Comparison of ENCODE assay signal across 22 cellular contexts in genomic region chr3:170204509-170204908, GRCh38.
"Had no signal": no experiment of that assay in that cellular context is flagged by ENCODE, and none has a peak within 500 bp of the region (broad histone marks: within the 10 kb centered on the region; RNA-seq: fewer than 3 reads in every experiment).

No MANE protein-coding gene starts in this region.

- H3K4me3 Mint-ChIP-seq: activated CD4-positive, alpha-beta memory T cell treated with anti-CD3 and anti-CD28 coated beads, Interleukin-2, amount 10 ng/mL, durations not matched to agents 7 days and 5 days; activated CD4-positive, alpha-beta T cell treated with anti-CD3 and anti-CD28 coated beads, Interleukin-2, amount 10 ng/mL, durations not matched to agents 7 days and 5 days; activated naive CD4-positive, alpha-beta T cell treated with anti-CD3 and anti-CD28 coated beads, Interleukin-2, amount 10 ng/mL, durations not matched to agents 7 days and 5 days; activated naive CD8-positive, alpha-beta T cell treated with anti-CD3 and anti-CD28 coated beads, Interleukin-2, amount 10 ng/mL, durations not matched to agents 7 days and 5 days; activated T-cell treated with anti-CD3 and anti-CD28 coated beads, Interleukin-2, amount 50 U/mL, for 24 hours; brain; WTC11 had no signal

- DNase-seq: activated CD4-positive, alpha-beta memory T cell treated with anti-CD3 and anti-CD28 coated beads, Interleukin-2, amount 10 ng/mL, durations not matched to agents 7 days and 5 days; activated CD4-positive, alpha-beta T cell treated with anti-CD3 and anti-CD28 coated beads for 1 hour; activated CD4-positive, alpha-beta T cell treated with anti-CD3 and anti-CD28 coated beads for 4 hours; activated CD4-positive, alpha-beta T cell treated with anti-CD3 and anti-CD28 coated beads, Interleukin-2, amount 10 ng/mL, durations not matched to agents 7 days and 5 days; activated CD4-positive, alpha-beta T cell treated with anti-CD3 and anti-CD28 coated beads, Interleukin-2, amount 50 U/mL, for 4 hours; activated CD8-positive, alpha-beta memory T cell treated with anti-CD3 and anti-CD28 coated beads, Interleukin-2, amount 50 U/mL, for 48 hours; activated gamma-delta T cell; activated naive CD4-positive, alpha-beta T cell; activated naive CD4-positive, alpha-beta T cell treated with anti-CD3 and anti-CD28 coated beads, Interleukin-2, amount 10 ng/mL, durations not matched to agents 7 days and 5 days; activated naive CD8-positive, alpha-beta T cell treated with anti-CD3 and anti-CD28 coated beads, Interleukin-2, amount 10 ng/mL, durations not matched to agents 7 days and 5 days; activated T-cell treated with anti-CD3 and anti-CD28 coated beads for 4 hours; activated T-cell treated with anti-CD3 and anti-CD28 coated beads, Interleukin-2, amount 50 U/mL, for 24 hours; activated T-cell treated with anti-CD3 and anti-CD28 coated beads, Interleukin-2, amount 50 U/mL, for 72 hours; central memory CD4-positive, alpha-beta T cell; cerebellar nuclear complex; colonic mucosa; effector CD8-positive, alpha-beta T cell; head of caudate nucleus; T-helper 2 cell had no signal

- H3K27ac Mint-ChIP-seq: activated CD4-positive, alpha-beta memory T cell treated with anti-CD3 and anti-CD28 coated beads, Interleukin-2, amount 10 ng/mL, durations not matched to agents 7 days and 5 days; activated CD4-positive, alpha-beta T cell treated with anti-CD3 and anti-CD28 coated beads, Interleukin-2, amount 10 ng/mL, durations not matched to agents 7 days and 5 days; activated naive CD4-positive, alpha-beta T cell treated with anti-CD3 and anti-CD28 coated beads, Interleukin-2, amount 10 ng/mL, durations not matched to agents 7 days and 5 days; activated naive CD4-positive, alpha-beta T cell treated with anti-CD3 and anti-CD28 coated beads, Interleukin-2, amount 50 U/mL, for 72 hours; activated naive CD8-positive, alpha-beta T cell treated with anti-CD3 and anti-CD28 coated beads, Interleukin-2, amount 10 ng/mL, durations not matched to agents 7 days and 5 days; activated T-cell treated with anti-CD3 and anti-CD28 coated beads, Interleukin-2, amount 50 U/mL, for 24 hours; activated T-cell treated with anti-CD3 and anti-CD28 coated beads, Interleukin-2, amount 50 U/mL, for 72 hours; WTC11 had no signal

- H3K36me3 Mint-ChIP-seq: activated naive CD4-positive, alpha-beta T cell treated with anti-CD3 and anti-CD28 coated beads, Interleukin-2, amount 10 ng/mL, durations not matched to agents 7 days and 5 days; activated naive CD4-positive, alpha-beta T cell treated with anti-CD3 and anti-CD28 coated beads, Interleukin-2, amount 50 U/mL, for 72 hours; activated naive CD8-positive, alpha-beta T cell treated with anti-CD3 and anti-CD28 coated beads, Interleukin-2, amount 10 ng/mL, durations not matched to agents 7 days and 5 days; brain; WTC11 had no signal

- H3K9me3 Mint-ChIP-seq: activated CD4-positive, alpha-beta memory T cell treated with anti-CD3 and anti-CD28 coated beads, Interleukin-2, amount 10 ng/mL, durations not matched to agents 7 days and 5 days; activated CD4-positive, alpha-beta T cell treated with anti-CD3 and anti-CD28 coated beads, Interleukin-2, amount 10 ng/mL, durations not matched to agents 7 days and 5 days; activated naive CD4-positive, alpha-beta T cell treated with anti-CD3 and anti-CD28 coated beads, Interleukin-2, amount 10 ng/mL, durations not matched to agents 7 days and 5 days; activated naive CD4-positive, alpha-beta T cell treated with anti-CD3 and anti-CD28 coated beads, Interleukin-2, amount 50 U/mL, for 72 hours; activated naive CD8-positive, alpha-beta T cell treated with anti-CD3 and anti-CD28 coated beads, Interleukin-2, amount 10 ng/mL, durations not matched to agents 7 days and 5 days; activated T-cell treated with anti-CD3 and anti-CD28 coated beads, Interleukin-2, amount 50 U/mL, for 24 hours; activated T-cell treated with anti-CD3 and anti-CD28 coated beads, Interleukin-2, amount 50 U/mL, for 72 hours; brain; WTC11 had no signal

- H3K4me1 Mint-ChIP-seq: activated CD4-positive, alpha-beta T cell treated with anti-CD3 and anti-CD28 coated beads, Interleukin-2, amount 10 ng/mL, durations not matched to agents 7 days and 5 days; activated naive CD4-positive, alpha-beta T cell treated with anti-CD3 and anti-CD28 coated beads, Interleukin-2, amount 10 ng/mL, durations not matched to agents 7 days and 5 days had no signal
